ENCODE assay signal across 11 cellular contexts in genomic region chr3:126287171-126287535, GRCh38.
DNase-seq lines count a peak whose midpoint lies in the region; ATAC-seq and TF ChIP-seq lines count a peak whose summit lies in the region.
"Had no signal": no experiment of that assay in that cellular context is flagged by ENCODE, and none has a peak within 500 bp of the region (broad histone marks: within the 10 kb centered on the region; RNA-seq: fewer than 3 reads in every experiment).

No MANE protein-coding gene starts in this region.

- H3K27ac Mint-ChIP-seq in Calu3 (ENCODE audit: unreplicated experiment), result no peak overlapping the region
- H3K27ac Mint-ChIP-seq: activated B cell treated with CpG ODN at 0.5 μM for 24 hours; activated naive CD4-positive, alpha-beta T cell treated with anti-CD3 and anti-CD28 coated beads, Interleukin-2, amount 50 U/mL, for 72 hours had no signal

- intact Hi-C loops in Calu3 (cut with micrococcal nuclease; ENCODE audit: unreplicated experiment), result loop anchor here (5.0 kb wide), 1 partner anchor 70 kb away; the partner anchor contains the start of gene KLF15

- in situ Hi-C loops in brain microvascular endothelial cell (cut with HindIII; ENCODE audit: low pct_ligation_motif_present, low sequenced_read_pairs), result no loop called here

- peak overlapping the region; percentile 54 for H3K4me3 ChIP-seq in brain microvascular endothelial cell (ENCODE audit: low read depth, low read length)
- peak overlapping the region; percentile 24 for H3K4me3 ChIP-seq in iPS-11a (ENCODE audit: low read depth, low read length)
- H3K4me3 ChIP-seq in retinal pigment epithelial cell (ENCODE audit: low read length), result peak overlapping the region; percentile 57
- H3K4me3 ChIP-seq: K562 had no signal

- H3K27me3 ChIP-seq in brain microvascular endothelial cell (replicated peaks), result peaks cover 2% of the 10 kb centered on the region

- peak overlapping the region; percentile 69 for H3K4me3 Mint-ChIP-seq in Calu3 (ENCODE audit: low read depth, unreplicated experiment)
- H3K4me3 Mint-ChIP-seq: activated B cell treated with CpG ODN at 0.5 μM for 24 hours had no signal

- DNase-seq in Calu3 (no peak), brain microvascular endothelial cell (no peak), retinal pigment epithelial cell (ENCODE audit: low read depth) (no peak), NOMO-1 (lab: John Stamatoyannopoulos, UW; ENCODE audit: unreplicated experiment in 2 of 2) (no peak)
- DNase-seq in activated effector memory CD4-positive, alpha-beta T cell treated with anti-CD3 and anti-CD28 coated beads, Interleukin-2, amount 50 U/mL, for 16 hours, result no peak
- DNase-seq: activated B cell treated with CpG ODN at 0.5 μM for 24 hours had no signal

- peaks cover 8% of the 10 kb centered on the region for H3K36me3 Mint-ChIP-seq in Calu3 (ENCODE audit: insufficient read depth, unreplicated experiment)

- H3K4me1 Mint-ChIP-seq in Calu3 (ENCODE audit: low read depth, unreplicated experiment), result no peaks in the 10 kb centered on the region

- H3K36me3 ChIP-seq in brain microvascular endothelial cell (replicated peaks), result no peaks in the 10 kb centered on the region

- CTCF ChIA-PET in Calu3 (lab: Charles Lee), result interaction anchor here (0.7 to 1.5 kb wide), 5 partner anchors 9 to 102 kb away, joined by 3 to 11 read pairs (median 4); partner anchors contain the start of gene KLF15

- no TSS peak for BruUV-seq in Calu3 (replicated peaks; lab: Mats Ljungman, UMichigan)

- ATAC-seq in HG02678 (IDR thresholded peaks at IDR 0.05; ENCODE audit: unreplicated experiment), result no peak
- ATAC-seq in HG03378 (IDR thresholded peaks at IDR 0.05; ENCODE audit: unreplicated experiment), result no peak
- ATAC-seq: activated naive CD4-positive, alpha-beta T cell treated with anti-CD3 and anti-CD28 coated beads, Interleukin-2, amount 50 U/mL, for 72 hours; K562 had no signal

- H3K27me3 Mint-ChIP-seq in Calu3 (ENCODE audit: unreplicated experiment), result peaks cover 43% of the 10 kb centered on the region

- no peak for TF ChIP-seq CTCF in Calu3 (IDR thresholded peaks at IDR 0.05; ENCODE audit: unreplicated experiment)
- no peak for TF ChIP-seq CTCF in brain microvascular endothelial cell (IDR thresholded peaks at IDR 0.05; ENCODE audit: low read depth, low read length, missing control alignments)
- no peak for TF ChIP-seq CTCF in retinal pigment epithelial cell (conservative IDR thresholded peaks at IDR 0.05; ENCODE audit: low read depth, low read length)

- no peaks in the 10 kb centered on the region for H3K9me3 Mint-ChIP-seq in Calu3 (ENCODE audit: low read depth, unreplicated experiment)
- H3K9me3 Mint-ChIP-seq: activated B cell treated with CpG ODN at 0.5 μM for 24 hours; activated naive CD4-positive, alpha-beta T cell treated with anti-CD3 and anti-CD28 coated beads, Interleukin-2, amount 50 U/mL, for 72 hours had no signal

- H3K27ac ChIP-seq in brain microvascular endothelial cell, result no peak overlapping the region
